8 cellular contexts compared by ENCODE assay signal in genomic region chr3:32423956-32424558, GRCh38. TPM values are rescaled to one million over a fixed set of nuclear protein-coding genes. Genes with fewer than 3 reads are reported as not detected.
DNase-seq lines count a peak whose midpoint lies in the region; ATAC-seq, FAIRE-seq and TF ChIP-seq lines count a peak whose summit lies in the region.
"Had no signal": no experiment of that assay in that cellular context is flagged by ENCODE, and none has a peak within 500 bp of the region (broad histone marks: within the 10 kb centered on the region; RNA-seq: fewer than 3 reads in every experiment).

No MANE protein-coding gene starts in this region.

- no peak for TF ChIP-seq POLR2A in gastroesophageal sphincter (IDR thresholded peaks at IDR 0.05)

- ATAC-seq in HG02973 (IDR thresholded peaks at IDR 0.05; ENCODE audit: unreplicated experiment) (no peak), gastroesophageal sphincter (no peak)

- H3K27ac ChIP-seq in small intestine (ENCODE audit: low read depth in 1 of 2, low read length in 1 of 2) (peak overlapping the region; percentile 59 to 87), gastroesophageal sphincter (no peak overlapping the region)

- no peak for TF ChIP-seq EP300 in gastroesophageal sphincter (IDR thresholded peaks at IDR 0.05)

- WGBS in small intestine, 3 donors = 82 to 93% (median 83%) methylated on average over 12 of the region's 12 CpGs
- WGBS in gastroesophageal sphincter (ENCODE audit: low coverage in 1 of 2), 2 donors = 86 to 93% methylated on average over 3 to 6 of the region's 12 CpGs

- H3K36me3 ChIP-seq in small intestine (ENCODE audit: control insufficient read depth in 2 of 2, insufficient read depth in 2 of 2, low read length in 2 of 2) = no peaks in the 10 kb centered on the region
- no peaks in the 10 kb centered on the region for H3K36me3 ChIP-seq in MG63
- H3K36me3 ChIP-seq in gastroesophageal sphincter = no peaks in the 10 kb centered on the region

- peaks cover 0 to 16% of the 10 kb centered on the region in 2 donors for H3K4me1 ChIP-seq in small intestine (ENCODE audit: control insufficient read depth in 2 of 2, insufficient read depth in 1 of 2, low read depth in 1 of 2, low read length in 1 of 2)
- H3K4me1 ChIP-seq in gastroesophageal sphincter = peaks cover 7 to 44% (median 21%) of the 10 kb centered on the region in 3 donors

- no peaks in the 10 kb centered on the region for H3K27me3 ChIP-seq in small intestine (ENCODE audit: control insufficient read depth in 2 of 2, insufficient read depth in 2 of 2, low read length in 2 of 2)
- H3K27me3 ChIP-seq in MG63 = no peaks in the 10 kb centered on the region
- no peaks in the 10 kb centered on the region for H3K27me3 ChIP-seq in gastroesophageal sphincter

- H3K9me3 ChIP-seq in small intestine (ENCODE audit: control insufficient read depth, low read depth) (no peaks in the 10 kb centered on the region), MG63 (peaks cover 9% of the 10 kb centered on the region), gastroesophageal sphincter (no peaks in the 10 kb centered on the region)

- no peak overlapping the region for H3K4me3 ChIP-seq in small intestine (ENCODE audit: low read depth in 1 of 2, low read length in 2 of 2)
- no peak overlapping the region for H3K4me3 ChIP-seq in MG63
- H3K4me3 ChIP-seq in gastroesophageal sphincter = no peak overlapping the region
- H3K4me3 ChIP-seq: smooth muscle cell had no signal

- TF ChIP-seq CTCF in gastroesophageal sphincter (IDR thresholded peaks at IDR 0.05) = no peak

- DNase-seq in GM19239 (ENCODE audit: insufficient read length, low spot score) = no peak
- peak; percentile 52 for DNase-seq in NCI-H2029 treated with DMSO at 0.1 percent for 48 hours (lab: John Stamatoyannopoulos, UW)
- peak; percentile 53 for DNase-seq in central memory CD4-positive, alpha-beta T cell
- peak; percentile 36 for DNase-seq in small intestine
- no peak for DNase-seq in MG63

- FAIRE-seq in GM19239 (lab: Jason Lieb, UNC) (peak; percentile 4), small intestine (lab: Jason Lieb, UNC) (no peak)

RNA-seq across cellular contexts. Expression of gene CMTM7, which starts 32.4 kb away (rescaled TPM):
- polyA plus RNA-seq in small intestine = 1 to 10 TPM; 2.0 to 5.6 (median 3.5) TPM
- total RNA-seq in MG63 (2014; rRNA removed; shearing (Covaris generic); ENCODE audit: low replicate concordance) = 1.7 TPM in 1 of 2 replicates, not detected in the other
- total RNA-seq in gastroesophageal sphincter = 1 to 10 TPM; 2.9 to 7.0 (median 6.5) TPM

Comparison
In these comparisons a context has a peak if more than half of its experiments do, and no peak if none do; other contexts are left out.
1. DNase-seq: peak in NCI-H2029 treated with DMSO at 0.1 percent for 48 hours (single experiment), central memory CD4-positive, alpha-beta T cell (single experiment) and small intestine (single experiment); none in GM19239 (single experiment) and MG63 (single experiment).
2. H3K27ac ChIP-seq: peak in small intestine (2 of 2); none in gastroesophageal sphincter (0 of 4).